1 cellular context compared by ENCODE assay signal in genomic region chr3:9749333-9749662, GRCh38.
TF ChIP-seq lines count a peak whose summit lies in the region.

No MANE protein-coding gene starts in this region.

TF ChIP-seq in HEK293, 187 proteins besides CTCF, POLR2A, EP300 and RAD21 (continued from another document):
- TF ChIP-seq PRDM10 (tag by site-specific recombination; IDR thresholded peaks at IDR 0.05) (no peak), ZNF433 (tag by site-specific recombination; IDR thresholded peaks at IDR 0.05; ENCODE audit: low read depth) (no peak), BCL11B (tag by site-specific recombination; IDR thresholded peaks at IDR 0.05; ENCODE audit: low read depth) (0 out of 2 replicates have a peak, but pooled peaks have one; percentile 47), GLIS1 (tag by site-specific recombination; IDR thresholded peaks at IDR 0.05) (no peak; the same call in 1 of the 2 replicates), ZNF2 (tag by site-specific recombination; IDR thresholded peaks at IDR 0.05) (no peak), ZNF274 (IDR thresholded peaks at IDR 0.05; ENCODE audit: low read length) (no peak), ZNF274 (tag by site-specific recombination; IDR thresholded peaks at IDR 0.05; ENCODE audit: borderline replicate concordance) (no peak), ZNF561 (tag by site-specific recombination; IDR thresholded peaks at IDR 0.05; ENCODE audit: borderline replicate concordance) (peak; percentile 19; the same call in 1 of the 2 replicates)
